ENCODE assay signal across 9 cellular contexts in the genomic region with DNA sequence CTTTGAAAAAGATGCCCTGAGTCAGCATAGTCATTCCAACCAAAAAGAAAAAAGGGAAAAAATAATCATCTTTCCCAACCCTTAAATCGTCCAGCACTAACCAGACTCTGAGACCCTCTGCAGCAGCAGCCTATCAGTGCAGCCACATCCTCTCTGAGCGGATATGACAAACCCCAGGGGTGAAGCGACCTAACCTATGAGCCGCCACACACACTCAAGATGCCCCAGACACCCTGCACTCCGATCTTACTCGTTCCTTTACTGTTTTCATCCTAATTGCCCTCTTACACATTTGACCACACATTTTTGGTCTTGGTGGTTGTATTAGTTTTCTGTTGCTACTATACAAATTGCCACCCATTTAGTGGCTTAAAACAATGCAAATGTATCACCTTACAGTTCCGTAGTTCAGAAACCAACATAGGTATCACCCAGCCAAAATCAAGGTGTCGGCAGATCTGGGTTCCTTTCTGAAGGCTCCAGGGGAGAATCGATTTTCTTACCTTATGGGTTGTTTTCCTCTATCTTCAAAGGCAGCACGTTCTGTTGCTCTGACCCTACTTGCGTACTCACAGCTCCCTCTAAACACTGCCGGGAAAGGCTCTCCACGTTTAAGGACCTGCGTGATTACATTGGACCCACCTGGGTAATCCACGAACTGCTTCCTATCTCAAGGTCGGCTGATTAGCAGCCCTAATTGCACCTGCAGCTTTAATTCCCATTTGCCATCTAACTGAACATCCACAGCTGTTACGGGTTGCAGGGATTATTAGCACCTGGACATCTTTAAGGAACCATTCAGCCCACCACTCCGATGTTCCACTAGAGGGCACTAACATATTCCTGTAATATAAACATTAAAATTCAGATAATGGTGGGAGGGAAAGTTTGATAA. TPM values are rescaled to one million over a fixed set of nuclear protein-coding genes. Genes with fewer than 3 reads are reported as not detected.
DNase-seq lines count a peak whose midpoint lies in the region; ATAC-seq, FAIRE-seq and TF ChIP-seq lines count a peak whose summit lies in the region.
"Had no signal": no experiment of that assay in that cellular context is flagged by ENCODE, and none has a peak within 500 bp of the region (broad histone marks: within the 10 kb centered on the region; RNA-seq: fewer than 3 reads in every experiment).

No MANE protein-coding gene starts in this region.

- H3K9ac ChIP-seq in kidney (ENCODE audit: low read length in 2 of 2) = no peak overlapping the region

- H3K27ac ChIP-seq in heart left ventricle (peak overlapping the region in 1 of 12 donors; percentile 49), kidney (ENCODE audit: low read depth in 2 of 2, low read length in 2 of 2) (no peak overlapping the region)

- no peak for FAIRE-seq in kidney (lab: Jason Lieb, UNC)

- H3K4me1 ChIP-seq in heart left ventricle (no peaks in the 10 kb centered on the region), kidney (ENCODE audit: control insufficient read depth in 1 of 2, insufficient read depth in 1 of 2, low read depth in 1 of 2, low read length in 2 of 2) (no peaks in the 10 kb centered on the region)

- 51 to 59% (median 56%) methylated on average over 18 of the region's 18 CpGs for WGBS in heart left ventricle, 4 donors

- H3K27me3 ChIP-seq in heart left ventricle = peaks cover 0 to 4% (median 0%) of the 10 kb centered on the region in 9 donors

- intact Hi-C loops in heart left ventricle (cut with DNase I) = loop anchor here in 9 of 10 donors (1.0 to 10.0 kb wide), 5 partner anchors 70 to 613 kb away; no protein-coding TSS in a partner anchor
- intact Hi-C loops in Right ventricle myocardium inferior (cut with DNase I) = loop anchor here (5.0 kb wide), 1 partner anchor 80 kb away; no protein-coding TSS in a partner anchor
- intact Hi-C loops in kidney (cut with DNase I) = no loop called here

- TF ChIP-seq CTCF in heart left ventricle (IDR thresholded peaks at IDR 0.05) (peak; percentile 30 to 67 (median 57)), kidney (IDR thresholded peaks at IDR 0.05; ENCODE audit: borderline replicate concordance, extremely low read depth, insufficient read depth) (peak; percentile 26)

- H3K36me3 ChIP-seq in heart left ventricle (no peaks in the 10 kb centered on the region), kidney (ENCODE audit: control insufficient read depth in 1 of 2, insufficient read depth in 2 of 2, low read length in 2 of 2) (no peaks in the 10 kb centered on the region)
- H3K36me3 ChIP-seq: HAP-1 had no signal

- ATAC-seq in heart left ventricle = peak in 1 of 4 donors; percentile 26
- no peak for ATAC-seq in Right ventricle myocardium inferior
- no peak for ATAC-seq in GM18520 (IDR thresholded peaks at IDR 0.05; ENCODE audit: unreplicated experiment)

- H3K9me3 ChIP-seq in heart left ventricle (no peaks in the 10 kb centered on the region), kidney (ENCODE audit: control insufficient read depth in 1 of 2, low read length in 2 of 2) (no peaks in the 10 kb centered on the region)

- DNase-seq in heart left ventricle = no peak
- DNase-seq in Right ventricle myocardium inferior (ENCODE audit: missing footprints) = no peak
- DNase-seq in NCI-H1105 treated with DMSO at 0.1 percent for 48 hours (lab: John Stamatoyannopoulos, UW) = peak; percentile 90
- peak; percentile 29 for DNase-seq in activated gamma-delta T cell treated with anti-CD3 and anti-CD28 coated beads, Interleukin-2, amount 50 U/mL, for 16 hours (ENCODE audit: low read depth)
- no peak for DNase-seq in kidney
- DNase-seq in MV-4-11 (lab: John Stamatoyannopoulos, UW) = no peak
- no peak for DNase-seq in inferior parietal cortex (ENCODE audit: extremely low spot score)

- TF ChIP-seq POLR2A in heart left ventricle (IDR thresholded peaks at IDR 0.05) = no peak

- H3K4me3 ChIP-seq in heart left ventricle (no peak overlapping the region), kidney (ENCODE audit: low read length in 2 of 2) (no peak overlapping the region)
- H3K4me3 ChIP-seq: HAP-1 had no signal

RNA-seq across cellular contexts. Expression of a gene that starts 37.3 kb away (rescaled TPM):
- 1 to 10 TPM in 5 of 9 donors, not detected in 4; 2.6 to 4.3 (median 3.2) TPM for total RNA-seq in heart left ventricle
- 1 to 10 TPM in 1 of 2 donors, not detected in 1; 1.3 TPM for polyA plus RNA-seq in heart left ventricle
- total RNA-seq in Right ventricle myocardium inferior = not detected
- not detected for total RNA-seq in kidney
- polyA plus RNA-seq in kidney (ENCODE audit: insufficient read depth, low read depth, low replicate concordance) = not detected

RNA-seq across cellular contexts. Expression of a gene that starts 58.8 kb away (rescaled TPM):
- 1 to 10 TPM in 5 of 9 donors, not detected in 4; 2.2 to 8.4 (median 6.1) TPM for total RNA-seq in heart left ventricle
- polyA plus RNA-seq in heart left ventricle = 1 to 10 TPM in 1 of 2 donors, not detected in 1; 1.0 TPM
- not detected for total RNA-seq in Right ventricle myocardium inferior
- not detected for total RNA-seq in kidney
- not detected for polyA plus RNA-seq in kidney (ENCODE audit: insufficient read depth, low read depth, low replicate concordance)

Comparison
In these comparisons a context has a peak if more than half of its experiments do, and no peak if none do; other contexts are left out.
1. DNase-seq: peak in NCI-H1105 treated with DMSO at 0.1 percent for 48 hours (single experiment) and activated gamma-delta T cell treated with anti-CD3 and anti-CD28 coated beads, Interleukin-2, amount 50 U/mL, for 16 hours (single experiment); none in heart left ventricle (0 of 5), Right ventricle myocardium inferior (single experiment), kidney (single experiment), MV-4-11 (single experiment) and inferior parietal cortex (single experiment).